In the genomic region with DNA sequence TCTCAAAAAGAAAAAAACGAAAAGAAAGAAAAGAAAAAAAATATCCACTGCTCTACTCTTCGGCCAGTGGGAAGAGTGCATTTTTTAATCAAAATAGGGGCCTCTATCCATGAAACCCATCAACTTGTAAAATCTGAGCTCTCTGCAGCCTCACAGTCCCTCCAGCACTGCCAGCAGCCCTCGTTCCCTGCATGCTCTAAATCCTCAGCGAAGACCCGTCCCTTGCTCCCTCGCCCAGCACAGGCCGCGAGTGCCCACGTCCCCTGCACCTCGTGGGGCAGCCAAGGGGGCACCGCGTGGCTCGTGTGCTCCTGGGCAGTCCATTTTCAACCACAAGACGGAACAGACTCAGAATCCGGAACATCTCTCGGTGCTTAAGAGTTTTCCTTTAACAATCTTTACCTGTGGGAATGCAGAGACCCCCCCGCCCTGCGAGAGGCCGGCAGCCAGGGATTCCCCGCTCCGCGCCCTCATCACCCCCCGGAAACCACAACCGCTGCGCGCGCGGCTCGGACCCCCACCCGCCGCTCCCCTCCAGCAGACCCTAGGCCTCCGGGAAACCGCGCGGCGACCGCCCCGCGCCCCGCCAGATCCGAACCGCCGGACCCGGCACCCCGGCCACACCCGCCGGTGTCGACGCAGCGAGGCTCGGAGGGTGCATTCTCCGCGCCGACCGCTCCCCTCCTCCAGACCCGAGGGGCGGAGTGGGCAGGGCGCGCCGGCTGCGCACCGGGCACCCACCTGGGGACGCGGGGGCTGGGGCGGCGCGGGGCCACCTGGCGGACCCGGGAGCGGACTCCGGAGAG, we compare ENCODE assay signal across 8 cellular contexts. TPM values are rescaled to one million over a fixed set of nuclear protein-coding genes. Genes with fewer than 3 reads are reported as not detected.
DNase-seq lines count a peak whose midpoint lies in the region; ATAC-seq, FAIRE-seq and TF ChIP-seq lines count a peak whose summit lies in the region.

No MANE protein-coding gene starts in this region.

- intact Hi-C loops in mucosa of descending colon (cut with DNase I, micrococcal nuclease) = no loop called here

- in situ Hi-C loops in GM13976 (cut with MboI; ENCODE audit: low sequenced_read_pairs, unreplicated experiment) = no loop called here

- no peaks in the 10 kb centered on the region for H3K9me3 ChIP-seq in mucosa of descending colon

- H3K4me3 ChIP-seq in bronchial epithelial cell (ENCODE audit: low read depth, low read length) = peak overlapping the region; percentile 93
- H3K4me3 ChIP-seq in mucosa of descending colon = peak overlapping the region; percentile 93

- H3K27me3 ChIP-seq in bronchial epithelial cell (ENCODE audit: control insufficient read depth, insufficient read depth, low read length) = peaks cover 17% of the 10 kb centered on the region

- ATAC-seq in mucosa of descending colon (no peak), HG03159 (IDR thresholded peaks at IDR 0.05; ENCODE audit: unreplicated experiment) (no peak)

- FAIRE-seq in bronchial epithelial cell (lab: Jason Lieb, UNC) (no peak), H54 (lab: Jason Lieb, UNC) (no peak)

- TF ChIP-seq CTCF in bronchial epithelial cell (IDR thresholded peaks at IDR 0.05; ENCODE audit: insufficient read depth, low read length, severe bottlenecking) (no peak), mucosa of descending colon (IDR thresholded peaks at IDR 0.05) (no peak), GM13976 (IDR thresholded peaks at IDR 0.05; ENCODE audit: borderline replicate concordance, control extremely low read depth, extremely low read depth, insufficient read depth, missing control alignments) (no peak)

- peaks cover 32% of the 10 kb centered on the region for H3K4me1 ChIP-seq in mucosa of descending colon (ENCODE audit: low read depth)

- TF ChIP-seq POLR2A in H54 (IDR thresholded peaks at IDR 0.05; ENCODE audit: low read depth, low read length) = no peak

- H3K36me3 ChIP-seq in bronchial epithelial cell (ENCODE audit: control insufficient read depth, insufficient read depth, low read length) (peaks cover 2% of the 10 kb centered on the region), mucosa of descending colon (ENCODE audit: low read depth) (no peaks in the 10 kb centered on the region)

- DNase-seq in NCI-H524 (lab: John Stamatoyannopoulos, UW) (peak; percentile 23 to 45), NCI-H524 treated with DMSO at 0.1 percent for 48 hours (lab: John Stamatoyannopoulos, UW) (no peak), M059J (ENCODE audit: low read depth) (peak; percentile 9), bronchial epithelial cell (ENCODE audit: low read depth) (no peak), mucosa of descending colon (peak in 1 of 3 donors; percentile 53), GM13976 (ENCODE audit: low spot score) (no peak), H54 (ENCODE audit: insufficient read length, low spot score) (no peak)

RNA-seq across cellular contexts. Expression of a gene that starts 0.6 kb away (rescaled TPM):
- total RNA-seq in M059J (2014; rRNA removed; shearing (Covaris generic)) = 43.3 and 48.3 TPM in 2 replicates
- total RNA-seq in bronchial epithelial cell (37.6 and 53.3 TPM in 2 replicates), mucosa of descending colon (10 to 100 TPM; 36.0 to 59.6 (median 41.1) TPM)

RNA-seq across cellular contexts. Expression of a gene that starts 1.3 kb away (rescaled TPM):
- total RNA-seq in M059J (2014; rRNA removed; shearing (Covaris generic)) = 0.66 and 1.1 TPM in 2 replicates
- 0.79 and 0.90 TPM in 2 replicates for total RNA-seq in bronchial epithelial cell
- under 1 TPM in 2 of 3 donors, not detected in 1; 0.17 to 0.79 TPM for total RNA-seq in mucosa of descending colon

RNA-seq across cellular contexts. Expression of a gene that starts 17.3 kb away (rescaled TPM):
- 12.5 and 22.3 TPM in 2 replicates for total RNA-seq in M059J (2014; rRNA removed; shearing (Covaris generic))
- total RNA-seq in bronchial epithelial cell = 5.5 and 7.3 TPM in 2 replicates
- total RNA-seq in mucosa of descending colon = 10 to 100 TPM; 13.9 to 16.9 (median 16.8) TPM

RNA-seq across cellular contexts. Expression of a gene that starts 45.2 kb away (rescaled TPM):
- total RNA-seq in M059J (2014; rRNA removed; shearing (Covaris generic)) = 0.05 and 0.12 TPM in 2 replicates
- total RNA-seq in bronchial epithelial cell (0.13 and 1.6 TPM in 2 replicates), mucosa of descending colon (under 1 TPM in 2 of 3 donors, not detected in 1; 0.31 to 0.47 TPM)

Comparison
In these comparisons a context has a peak if more than half of its experiments do, and no peak if none do; other contexts are left out.
1. DNase-seq: peak in NCI-H524 (2 of 2) and M059J (single experiment); none in NCI-H524 treated with DMSO at 0.1 percent for 48 hours (single experiment), bronchial epithelial cell (single experiment), GM13976 (single experiment) and H54 (single experiment).